ENCODE assay signal across 27 cellular contexts in the genomic region with DNA sequence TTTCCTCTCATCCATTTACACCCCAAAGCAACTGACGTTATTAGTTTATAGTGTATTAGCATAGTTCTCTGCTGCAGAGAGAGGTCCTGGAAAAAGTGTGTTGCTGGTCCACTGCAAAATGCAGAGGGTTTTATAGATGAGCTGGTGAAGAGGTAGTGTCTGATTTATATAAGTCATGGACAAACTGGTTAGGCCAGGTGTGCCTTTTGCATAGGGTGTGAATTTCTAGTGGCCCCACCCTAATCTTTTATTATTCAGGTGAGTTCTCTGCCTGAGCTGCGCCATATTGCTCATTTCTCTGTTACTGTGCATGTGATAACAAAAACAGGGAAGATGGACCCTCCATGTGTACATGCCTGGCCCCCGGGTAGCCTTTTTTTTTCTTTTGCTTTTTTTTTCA. TPM values are rescaled to one million over a fixed set of nuclear protein-coding genes. Genes with fewer than 3 reads are reported as not detected.
DNase-seq lines count a peak whose midpoint lies in the region; ATAC-seq and TF ChIP-seq lines count a peak whose summit lies in the region.
"Had no signal": no experiment of that assay in that cellular context is flagged by ENCODE, and none has a peak within 500 bp of the region (broad histone marks: within the 10 kb centered on the region; RNA-seq: fewer than 3 reads in every experiment).

No MANE protein-coding gene starts in this region.

- H3K4me1 Mint-ChIP-seq in activated CD4-positive, alpha-beta T cell treated with anti-CD3 and anti-CD28 coated beads, Interleukin-2, amount 10 ng/mL, durations not matched to agents 24 days and 14 days = no peaks in the 10 kb centered on the region

- TF ChIP-seq CTCF in VCaP (conservative IDR thresholded peaks at IDR 0.05) = no peak

- H3K4me3 Mint-ChIP-seq in activated CD4-positive, alpha-beta T cell treated with anti-CD3 and anti-CD28 coated beads, Interleukin-2, amount 10 ng/mL, durations not matched to agents 24 days and 14 days = no peak overlapping the region
- H3K4me3 Mint-ChIP-seq: CD8-positive, alpha-beta T cell had no signal

- H3K27ac Mint-ChIP-seq in activated CD4-positive, alpha-beta T cell treated with anti-CD3 and anti-CD28 coated beads, Interleukin-2, amount 10 ng/mL, durations not matched to agents 24 days and 14 days = no peak overlapping the region
- H3K27ac Mint-ChIP-seq: CD8-positive, alpha-beta T cell had no signal

- H3K27ac ChIP-seq in VCaP = peak overlapping the region; percentile 89
- H3K27ac ChIP-seq: BLaER1 treated with 17β-estradiol and CSF1 and Interleukin-3, amounts not matched to agents 10 nM and 100 nM had no signal

- intact Hi-C loops in left colon (cut with DNase I, micrococcal nuclease) = no loop called here
- intact Hi-C loops in activated CD4-positive, alpha-beta T cell treated with anti-CD3 and anti-CD28 coated beads, Interleukin-2, amount 10 ng/mL, durations not matched to agents 24 days and 14 days (cut with micrococcal nuclease) = no loop called here

- peak; percentile 73 for DNase-seq in DMS53 (lab: John Stamatoyannopoulos, UW)
- DNase-seq in NCI-H510A (lab: John Stamatoyannopoulos, UW) = peak; percentile 23
- DNase-seq in left colon = peak in 1 of 2 donors; percentile 20
- DNase-seq in activated CD4-positive, alpha-beta T cell treated with anti-CD3 and anti-CD28 coated beads, Interleukin-2, amount 10 ng/mL, durations not matched to agents 24 days and 14 days = no peak
- no peak for DNase-seq in NCI-H1694 treated with DMSO at 0.1 percent for 48 hours (lab: John Stamatoyannopoulos, UW)
- DNase-seq in effector CD8-positive, alpha-beta T cell (lab: John Stamatoyannopoulos, UW) = no peak
- DNase-seq: AML-193; Caco-2; CD8-positive, alpha-beta T cell; DMS79 treated with DMSO at 0.1 percent for 48 hours; GF-D8; Karpas-422; NCI-H1092 treated with DMSO at 0.1 percent for 48 hours; NCI-H1436; NCI-H187 treated with DMSO at 0.1 percent for 48 hours; NCI-H2107; NCI-H446 treated with DMSO at 0.1 percent for 48 hours; NCI-H82; SHP77 treated with DMSO at 0.1 percent for 48 hours had no signal

- ATAC-seq in left colon = peak; percentile 87
- no peak for ATAC-seq in GM19324 (IDR thresholded peaks at IDR 0.05; ENCODE audit: low FRiP score, unreplicated experiment)
- ATAC-seq: CD8-positive, alpha-beta T cell; HepG2; Panc1 had no signal

- no peaks in the 10 kb centered on the region for H3K9me3 Mint-ChIP-seq in activated CD4-positive, alpha-beta T cell treated with anti-CD3 and anti-CD28 coated beads, Interleukin-2, amount 10 ng/mL, durations not matched to agents 24 days and 14 days
- H3K9me3 Mint-ChIP-seq: CD8-positive, alpha-beta T cell had no signal

- no peaks in the 10 kb centered on the region for H3K27me3 Mint-ChIP-seq in activated CD4-positive, alpha-beta T cell treated with anti-CD3 and anti-CD28 coated beads, Interleukin-2, amount 10 ng/mL, durations not matched to agents 24 days and 14 days

- H3K36me3 Mint-ChIP-seq in activated CD4-positive, alpha-beta T cell treated with anti-CD3 and anti-CD28 coated beads, Interleukin-2, amount 10 ng/mL, durations not matched to agents 24 days and 14 days (ENCODE audit: low read depth) = no peaks in the 10 kb centered on the region
- H3K36me3 Mint-ChIP-seq: CD8-positive, alpha-beta T cell had no signal

RNA-seq across cellular contexts. Expression of a gene that starts 43.1 kb away (rescaled TPM):
- not detected for total RNA-seq in left colon
- total RNA-seq in activated CD4-positive, alpha-beta T cell treated with anti-CD3 and anti-CD28 coated beads, Interleukin-2, amount 10 ng/mL, durations not matched to agents 24 days and 14 days = not detected in 2 replicates
- total RNA-seq: Caco-2; CD8-positive, alpha-beta T cell; HepG2; HT1080; M059J; T-helper 1 cell treated with Interleukin-12 subunit alpha and Interleukin-12 subunit beta and Interleukin-4 antibody, amounts not matched to agents 30 ng/mL and 1 ng/mL, for 36 hours had no signal

Comparison
In these comparisons a context has a peak if more than half of its experiments do, and no peak if none do; other contexts are left out.
1. DNase-seq: peak in DMS53 (single experiment) and NCI-H510A (single experiment); none in activated CD4-positive, alpha-beta T cell treated with anti-CD3 and anti-CD28 coated beads, Interleukin-2, amount 10 ng/mL, durations not matched to agents 24 days and 14 days (single experiment), NCI-H1694 treated with DMSO at 0.1 percent for 48 hours (single experiment) and effector CD8-positive, alpha-beta T cell (single experiment).